ENCODE assay signal across 1 cellular context in genomic region chr11:6603287-6604080, GRCh38.
TF ChIP-seq lines count a peak whose summit lies in the region.

ILK (plus strand) TSS chr11:6603774; CDS start chr11:6604272, 498 bp downstream.
RRP8 (minus strand) TSS chr11:6603616; CDS start chr11:6603502, 114 bp downstream.

TF ChIP-seq in K562, 482 proteins besides CTCF, POLR2A, EP300 and RAD21 (continued from another document and continues in another):
- TF ChIP-seq SAP30 (IDR thresholded peaks at IDR 0.05; ENCODE audit: borderline replicate concordance, insufficient read depth, low read depth, low read length, poor library complexity, severe bottlenecking) = peak; percentile 93
- peak in 1 of 2 experiments; percentile 75; a peak in 1 of 4 replicates for TF ChIP-seq TEAD1 (CRISPR knock-in tag; IDR thresholded peaks at IDR 0.05)
- TF ChIP-seq SETDB1 (IDR thresholded peaks at IDR 0.05; ENCODE audit: low read length) = no peak
- no peak for TF ChIP-seq ZNF57 (CRISPR knock-in tag; IDR thresholded peaks at IDR 0.05)
- TF ChIP-seq ZNF140 (CRISPR knock-in tag; IDR thresholded peaks at IDR 0.05) = no peak
- peak; percentile 89 for TF ChIP-seq TFAP4 (CRISPR knock-in tag; IDR thresholded peaks at IDR 0.05; ENCODE audit: borderline replicate concordance)
- TF ChIP-seq PURB (CRISPR knock-in tag; IDR thresholded peaks at IDR 0.05; ENCODE audit: low read depth) = no peak
- no peak for TF ChIP-seq DNMT1 (IDR thresholded peaks at IDR 0.05)
- TF ChIP-seq BMI1 (IDR thresholded peaks at IDR 0.05; ENCODE audit: low read length) = no peak
- TF ChIP-seq ETS1 (conservative IDR thresholded peaks at IDR 0.05; ENCODE audit: control insufficient read depth, low read depth, low read length) = peak; percentile 77
- no peak for TF ChIP-seq NCOA4 (IDR thresholded peaks at IDR 0.05; ENCODE audit: partially characterized antibody)
- TF ChIP-seq ZNF589 (CRISPR knock-in tag; IDR thresholded peaks at IDR 0.05; ENCODE audit: low read depth) = no peak
- no peak for TF ChIP-seq KLF6 (CRISPR knock-in tag; IDR thresholded peaks at IDR 0.05; ENCODE audit: borderline replicate concordance)
- TF ChIP-seq ZNF239 (CRISPR knock-in tag; IDR thresholded peaks at IDR 0.05) = no peak
- TF ChIP-seq BRF2 (IDR thresholded peaks at IDR 0.05; ENCODE audit: borderline replicate concordance, insufficient read depth, insufficient read length) = no peak
- no peak for TF ChIP-seq HDAC3 (IDR thresholded peaks at IDR 0.05; ENCODE audit: borderline replicate concordance, partially characterized antibody)
- peak; percentile 96 for TF ChIP-seq VEZF1 (CRISPR knock-in tag; IDR thresholded peaks at IDR 0.05)
- TF ChIP-seq E2F3 (CRISPR knock-in tag; IDR thresholded peaks at IDR 0.05) = no peak
- TF ChIP-seq PBX2 (CRISPR knock-in tag; IDR thresholded peaks at IDR 0.05; ENCODE audit: low read depth) = no peak
- no peak; the same call in 1 of the 2 replicates for TF ChIP-seq PBX2 (tag; conservative IDR thresholded peaks at IDR 0.05; ENCODE audit: low read depth)
- no peak for TF ChIP-seq ZNF699 (CRISPR knock-in tag; IDR thresholded peaks at IDR 0.05; ENCODE audit: insufficient replicate concordance)
- no peak for TF ChIP-seq ZNF197 (CRISPR knock-in tag; IDR thresholded peaks at IDR 0.05; ENCODE audit: low read depth)
- no peak; the same call in 1 of the 2 replicates for TF ChIP-seq KLF16 (IDR thresholded peaks at IDR 0.05)
- peak in 1 of 2 experiments; percentile 69; a peak in 2 of 4 replicates for TF ChIP-seq RCOR1 (IDR thresholded peaks at IDR 0.05; ENCODE audit: borderline replicate concordance in 1 of 2, low read depth in 2 of 2, low read length in 2 of 2)
- TF ChIP-seq NR1H2 (CRISPR knock-in tag; IDR thresholded peaks at IDR 0.05) = no peak
- no peak for TF ChIP-seq ZNF41 (CRISPR knock-in tag; conservative IDR thresholded peaks at IDR 0.05)
- peak; percentile 90 for TF ChIP-seq POLR2G (IDR thresholded peaks at IDR 0.05; ENCODE audit: low read depth, low read length)
- TF ChIP-seq ZBTB43 (CRISPR knock-in tag; IDR thresholded peaks at IDR 0.05) = no peak
- TF ChIP-seq MEF2D (tag; conservative IDR thresholded peaks at IDR 0.05; ENCODE audit: low read depth) = no peak
- TF ChIP-seq ZNF561 (CRISPR knock-in tag; conservative IDR thresholded peaks at IDR 0.05) = 0 out of 2 replicates have a peak, but pooled peaks have one; percentile 25
- TF ChIP-seq ZBED1 (IDR thresholded peaks at IDR 0.05) = 0 out of 2 replicates have a peak, but pooled peaks have one; percentile 22
- no peak for TF ChIP-seq BRF1 (IDR thresholded peaks at IDR 0.05; ENCODE audit: borderline replicate concordance, extremely low read depth, insufficient read length)
- TF ChIP-seq STAG1 (CRISPR knock-in tag; IDR thresholded peaks at IDR 0.05; ENCODE audit: borderline replicate concordance) = no peak
- no peak for TF ChIP-seq CHCHD3 (CRISPR knock-in tag; IDR thresholded peaks at IDR 0.05)
- no peak for TF ChIP-seq FOXP4 (CRISPR knock-in tag; IDR thresholded peaks at IDR 0.05; ENCODE audit: borderline replicate concordance)
- no peak for TF ChIP-seq HOXB6 (CRISPR knock-in tag; IDR thresholded peaks at IDR 0.05; ENCODE audit: borderline replicate concordance)
- TF ChIP-seq MTA3 (IDR thresholded peaks at IDR 0.05; ENCODE audit: borderline replicate concordance) = peak; percentile 89
- TF ChIP-seq NR3C1 (CRISPR knock-in tag; IDR thresholded peaks at IDR 0.05) = 0 out of 2 replicates have a peak, but pooled peaks have one; percentile 14
- no peak for TF ChIP-seq RBM39 (optimal IDR thresholded peaks at IDR 0.05; ENCODE audit: low read depth, low read length)
- TF ChIP-seq TAL1 (IDR thresholded peaks at IDR 0.05) = no peak
- TF ChIP-seq E2F6 (IDR thresholded peaks at IDR 0.05; ENCODE audit: borderline replicate concordance in 1 of 2, extremely low read depth in 1 of 2, insufficient read depth in 1 of 2, insufficient read length in 1 of 2, low read depth in 1 of 2, low read length in 1 of 2, poor library complexity in 1 of 2, severe bottlenecking in 1 of 2) = peak; percentile 46 to 64
- no peak for TF ChIP-seq ZNF274 (IDR thresholded peaks at IDR 0.05; ENCODE audit: borderline replicate concordance, low read depth, low read length)
- no peak for TF ChIP-seq RREB1 (CRISPR knock-in tag; IDR thresholded peaks at IDR 0.05)
- peak; percentile 78 for TF ChIP-seq ZNF12 (CRISPR knock-in tag; IDR thresholded peaks at IDR 0.05)
- TF ChIP-seq FOXO4 (CRISPR knock-in tag; IDR thresholded peaks at IDR 0.05) = no peak
